Comparison of ENCODE assay signal across 1 cellular context in the genomic region with DNA sequence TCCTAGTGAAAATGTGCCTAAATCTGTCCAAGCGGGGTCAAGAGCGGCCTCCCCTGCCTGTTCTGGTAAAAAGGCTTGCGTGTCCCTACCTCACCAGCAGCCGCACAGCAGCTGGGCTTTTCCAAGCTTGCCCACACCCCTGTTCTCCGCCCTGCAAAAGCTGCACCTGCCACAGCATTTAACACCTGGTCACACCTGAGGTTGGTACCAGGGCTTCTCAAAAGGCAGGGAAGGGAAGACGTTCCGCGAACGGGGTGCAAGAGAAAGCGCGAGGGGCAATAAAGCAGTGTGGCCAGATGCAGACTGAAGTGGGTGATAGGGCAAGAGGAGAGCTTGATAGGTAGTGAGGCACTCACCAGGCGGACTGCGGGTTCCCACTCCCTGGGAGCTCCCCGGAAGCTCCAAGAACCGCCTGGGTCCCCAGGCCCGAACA.
TF ChIP-seq lines count a peak whose summit lies in the region.

No MANE protein-coding gene starts in this region.

TF ChIP-seq in GM12878, 131 proteins besides CTCF, POLR2A, EP300 and RAD21 (continued from another document):
- TF ChIP-seq MLLT1 (IDR thresholded peaks at IDR 0.05) (0 out of 2 replicates have a peak, but pooled peaks have one; percentile 7), RAD51 (IDR thresholded peaks at IDR 0.05) (no peak)
